Comparison of ENCODE assay signal across 21 cellular contexts in the genomic region with DNA sequence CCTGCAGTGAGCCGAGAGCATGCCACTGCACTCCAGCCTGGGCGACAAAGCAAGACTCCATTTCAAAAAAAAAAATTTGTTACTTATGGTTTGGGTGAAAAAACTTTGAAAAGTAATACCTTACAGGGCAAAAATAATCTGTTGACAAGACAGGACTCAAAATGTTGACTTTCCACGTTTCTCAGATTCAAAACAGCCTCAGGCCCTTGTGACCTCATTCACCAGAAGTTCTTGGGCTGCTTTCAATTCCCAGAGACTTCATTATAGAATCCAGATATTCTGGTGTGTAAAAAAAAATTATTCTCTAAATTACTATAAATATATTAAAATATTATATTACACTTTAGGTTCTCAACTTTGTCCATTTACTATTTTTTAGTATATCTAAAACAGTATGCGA.
"Had no signal": no experiment of that assay in that cellular context is flagged by ENCODE, and none has a peak within 500 bp of the region (broad histone marks: within the 10 kb centered on the region; RNA-seq: fewer than 3 reads in every experiment).

No MANE protein-coding gene starts in this region.

- H3K4me3 ChIP-seq: colonic mucosa, esophagus squamous epithelium, gastrocnemius medialis, heart right ventricle, left lung, lower lobe of right lung had no signal

- H3K4me1 ChIP-seq: colonic mucosa, esophagus squamous epithelium, heart right ventricle, left lung, lower lobe of right lung had no signal

- ATAC-seq: effector memory CD8-positive, alpha-beta T cell; esophagus mucosa; gastrocnemius medialis; heart right ventricle; left cardiac atrium; left lung; left ventricle myocardium superior; lower lobe of right lung; naive thymus-derived CD4-positive, alpha-beta T cell had no signal

- H3K36me3 ChIP-seq: colonic mucosa, esophagus squamous epithelium, gastrocnemius medialis, heart right ventricle, left lung, lower lobe of right lung had no signal

- H3K27me3 ChIP-seq: colonic mucosa, esophagus squamous epithelium, gastrocnemius medialis, heart right ventricle, left lung had no signal

- DNase-seq: colonic mucosa; cortex of kidney; effector CD8-positive, alpha-beta T cell; effector memory CD8-positive, alpha-beta T cell; endodermal cell; esophagus squamous epithelium; foreskin fibroblast; foreskin melanocyte; gastrocnemius medialis; glutamatergic neuron; head of caudate nucleus; heart right ventricle; hippocampal formation; left cardiac atrium; left lung; left ventricle myocardium superior; lower lobe of right lung; mesendoderm; midbrain; naive thymus-derived CD4-positive, alpha-beta T cell had no signal

- H3K9me3 ChIP-seq: colonic mucosa, esophagus squamous epithelium, gastrocnemius medialis, left lung, lower lobe of right lung had no signal

- H3K27ac ChIP-seq: colonic mucosa, esophagus squamous epithelium, gastrocnemius medialis, heart right ventricle, left lung, lower lobe of right lung had no signal
